Comparison of ENCODE assay signal across 8 cellular contexts in genomic region chr3:12663936-12664908, GRCh38. TPM values are rescaled to one million over a fixed set of nuclear protein-coding genes. Genes with fewer than 3 reads are reported as not detected.
A peak's percentile ranks its signal among the peaks of the same experiment; 100 is the strongest.
DNase-seq lines count a peak whose midpoint lies in the region; ATAC-seq, FAIRE-seq and TF ChIP-seq lines count a peak whose summit lies in the region.

RAF1 (minus strand) TSS chr3:12664117; CDS start chr3:12618721, 45,396 bp downstream.

- in situ Hi-C loops in ACHN (cut with HindIII; ENCODE audit: low pct_ligation_motif_present, low pct_unique_long_range_greater_than_20kb, low sequenced_read_pairs): no loop called here
- in situ Hi-C loops in mammary epithelial cell (cut with MboI; ENCODE audit: low sequenced_read_pairs in 2 of 2): no loop called here

- dilution Hi-C loops in mammary epithelial cell (cut with HindIII; ENCODE audit: low sequenced_read_pairs): no loop called here

- TF ChIP-seq CTCF in WERI-Rb-1 (IDR thresholded peaks at IDR 0.05; ENCODE audit: low read depth, low read length) (no peak), mammary epithelial cell (conservative IDR thresholded peaks at IDR 0.05 in 1 of 2, IDR thresholded peaks at IDR 0.05 in 1 of 2; ENCODE audit: extremely low read depth in 1 of 2, insufficient read depth in 1 of 2, low read depth in 1 of 2, low read length in 2 of 2) (no peak)

- DNase-seq in ACHN (peak; percentile 95), NCI-H2227 (lab: John Stamatoyannopoulos, UW; ENCODE audit: unreplicated experiment) (peak; percentile 98), WERI-Rb-1 (peak; percentile 98), mammary epithelial cell (peak; percentile 97), small intestine (peak; percentile 98)

- ATAC-seq in GM18873 (IDR thresholded peaks at IDR 0.05; ENCODE audit: low FRiP score, unreplicated experiment) (peak; percentile 88), HG03139 (IDR thresholded peaks at IDR 0.05; ENCODE audit: unreplicated experiment) (peak; percentile 88)

- BruUV-seq in mammary epithelial cell (replicated peaks; lab: Mats Ljungman, UMichigan): TSS peak; percentile 90

- peak within 1 kb of the TSS; percentile 100 for H2AFZ ChIP-seq in mammary epithelial cell (ENCODE audit: low read depth, low read length)

- no peak for FAIRE-seq in small intestine (lab: Jason Lieb, UNC)

- WGBS in mammary epithelial cell (ENCODE audit: low coverage, missing lambda C conversion rate): 4% methylated on average over 35 of the region's 62 CpGs
- WGBS in small intestine, 3 donors: 1% methylated on average over 47 to 62 of the region's 62 CpGs

- H3K9me3 ChIP-seq in WERI-Rb-1 (ENCODE audit: severe bottlenecking): no peaks in the 10 kb centered on the region
- H3K9me3 ChIP-seq in mammary epithelial cell (replicated peaks; ENCODE audit: insufficient read depth, low read length): no peaks in the 10 kb centered on the region
- H3K9me3 ChIP-seq in iPS-20b (ENCODE audit: insufficient read depth, low read depth, low read length): no peaks in the 10 kb centered on the region
- H3K9me3 ChIP-seq in small intestine (ENCODE audit: control insufficient read depth, low read depth): no peaks in the 10 kb centered on the region

- H3K36me3 ChIP-seq in WERI-Rb-1 (peaks cover 13% of the 10 kb centered on the region), mammary epithelial cell (ENCODE audit: insufficient read depth, low read length) (no peaks in the 10 kb centered on the region), iPS-20b (ENCODE audit: insufficient read depth, low read depth, low read length) (no peaks in the 10 kb centered on the region), small intestine (ENCODE audit: control insufficient read depth in 2 of 2, insufficient read depth in 2 of 2, low read length in 2 of 2) (no peaks in the 10 kb centered on the region)

- H3K4me1 ChIP-seq in mammary epithelial cell (ENCODE audit: insufficient read depth, low read length): peaks cover 13% of the 10 kb centered on the region
- no peaks in the 10 kb centered on the region; the same call in 1 of the 2 replicates for H3K4me1 ChIP-seq in iPS-20b (ENCODE audit: insufficient read depth, low read length)
- H3K4me1 ChIP-seq in small intestine (ENCODE audit: control insufficient read depth in 2 of 2, insufficient read depth in 1 of 2, low read depth in 1 of 2, low read length in 1 of 2): peaks cover 1 to 8% of the 10 kb centered on the region in 2 donors

- H3K27ac ChIP-seq in WERI-Rb-1 (peak within 1 kb of the TSS; percentile 99), mammary epithelial cell (ENCODE audit: insufficient read depth, low read depth, low read length) (peak within 1 kb of the TSS; percentile 84), iPS-20b (ENCODE audit: low read length) (peak within 1 kb of the TSS; percentile 59), small intestine (ENCODE audit: low read depth in 1 of 2, low read length in 1 of 2) (peak within 1 kb of the TSS; percentile 99 to 100)

- H3K4me2 ChIP-seq in mammary epithelial cell (ENCODE audit: insufficient read depth, low read depth, low read length): peak within 1 kb of the TSS; percentile 90

- peaks cover 47% of the 10 kb centered on the region for H3K79me2 ChIP-seq in mammary epithelial cell (ENCODE audit: insufficient read depth, low read length)

- H4K20me1 ChIP-seq in mammary epithelial cell (ENCODE audit: insufficient read depth, low read length): peaks cover 2% of the 10 kb centered on the region

- peak within 1 kb of the TSS; percentile 95 for H3K9ac ChIP-seq in mammary epithelial cell (ENCODE audit: insufficient read depth, low read length)
- peak within 1 kb of the TSS; percentile 97 for H3K9ac ChIP-seq in iPS-20b (ENCODE audit: low read depth, low read length)

- CTCF ChIA-PET in mammary epithelial cell (lab: Charles Lee; ENCODE audit: low non-redundant PET): no interaction called here

- H3K4me3 ChIP-seq in WERI-Rb-1 (ENCODE audit: low read depth, low read length) (peak within 1 kb of the TSS; percentile 98), mammary epithelial cell (replicated peaks in 1 of 3; ENCODE audit: insufficient read depth in 1 of 3, low read depth in 2 of 3, low read length in 3 of 3) (peak within 1 kb of the TSS; percentile 77 to 89 (median 79)), iPS-20b (ENCODE audit: low read length) (peak within 1 kb of the TSS; percentile 78), small intestine (ENCODE audit: low read depth in 1 of 2, low read length in 2 of 2) (peak within 1 kb of the TSS; percentile 79 to 98)

- intact Hi-C loops in mammary epithelial cell (cut with micrococcal nuclease): loop anchor here (1.0 to 5.0 kb wide), 8 partner anchors 15 to 1062 kb away; partner anchors contain the start of genes MKRN2, RPL32 and TMEM40

- H3K27me3 ChIP-seq in WERI-Rb-1 (ENCODE audit: insufficient read depth, low read depth, severe bottlenecking) (no peaks in the 10 kb centered on the region), mammary epithelial cell (ENCODE audit: insufficient read depth, low read length) (no peaks in the 10 kb centered on the region), iPS-20b (ENCODE audit: insufficient read depth, low read length) (no peaks in the 10 kb centered on the region), small intestine (ENCODE audit: control insufficient read depth in 2 of 2, insufficient read depth in 2 of 2, low read length in 2 of 2) (no peaks in the 10 kb centered on the region)

RNA-seq across cellular contexts. Expression of gene RAF1, which starts in this region (rescaled TPM):
- 10 to 100 TPM; 68.1 to 72.8 TPM for total RNA-seq in mammary epithelial cell
- polyA plus RNA-seq in mammary epithelial cell (66.3 TPM), small intestine (10 to 100 TPM; 47.9 to 84.3 (median 61.3) TPM)
- polyA minus RNA-seq in mammary epithelial cell: 75.0 TPM

Comparison
In these comparisons a context has a peak if more than half of its experiments do, and no peak if none do; other contexts are left out.
1. Peak in every context shown above with its lines: DNase-seq, ATAC-seq, H3K4me3 ChIP-seq and H3K27ac ChIP-seq.